In genomic region chr9:112731971-112732370, GRCh38 we compare ENCODE assay signal across 1 cellular context.
TF ChIP-seq lines count a peak whose summit lies in the region.

No MANE protein-coding gene starts in this region.

TF ChIP-seq in HepG2, 621 proteins besides CTCF, POLR2A, EP300 and RAD21 (continued from another document and continues in another):
- TF ChIP-seq ZNF646 (CRISPR knock-in tag; IDR thresholded peaks at IDR 0.05) = 0 out of 2 replicates have a peak, but pooled peaks have one; percentile 43
- TF ChIP-seq CENPT (CRISPR knock-in tag; IDR thresholded peaks at IDR 0.05; ENCODE audit: low read depth) = no peak
- no peak for TF ChIP-seq TSC22D2 (CRISPR knock-in tag; IDR thresholded peaks at IDR 0.05; ENCODE audit: borderline replicate concordance)
- TF ChIP-seq ZNF496 (CRISPR knock-in tag; IDR thresholded peaks at IDR 0.05; ENCODE audit: insufficient replicate concordance) = no peak
- TF ChIP-seq NCOA1 (CRISPR knock-in tag; IDR thresholded peaks at IDR 0.05) = no peak
- no peak for TF ChIP-seq ZNF468 (CRISPR knock-in tag; IDR thresholded peaks at IDR 0.05)
- no peak for TF ChIP-seq ZNF142 (CRISPR knock-in tag; IDR thresholded peaks at IDR 0.05)
- no peak for TF ChIP-seq BRD4 (CRISPR knock-in tag; IDR thresholded peaks at IDR 0.05)
- 0 out of 2 replicates have a peak, but pooled peaks have one; percentile 34 for TF ChIP-seq ZNF34 (CRISPR knock-in tag; IDR thresholded peaks at IDR 0.05; ENCODE audit: borderline replicate concordance)
- TF ChIP-seq TBP (CRISPR knock-in tag; IDR thresholded peaks at IDR 0.05) = no peak
- TF ChIP-seq SSRP1 (CRISPR knock-in tag; IDR thresholded peaks at IDR 0.05) = no peak
- TF ChIP-seq BHLHE40 (IDR thresholded peaks at IDR 0.05; ENCODE audit: low read length) = no peak
- TF ChIP-seq TCF12 (IDR thresholded peaks at IDR 0.05) = no peak
- TF ChIP-seq TCF12 (CRISPR knock-in tag; IDR thresholded peaks at IDR 0.05) = no peak
- TF ChIP-seq ZNF839 (CRISPR knock-in tag; IDR thresholded peaks at IDR 0.05; ENCODE audit: borderline replicate concordance) = no peak
- TF ChIP-seq REST (IDR thresholded peaks at IDR 0.05; ENCODE audit: borderline replicate concordance in 1 of 2, low read depth in 1 of 2, low read length in 2 of 2) = no peak; a peak in 1 of 4 replicates
- no peak for TF ChIP-seq KDM4B (CRISPR knock-in tag; IDR thresholded peaks at IDR 0.05)
- TF ChIP-seq ZKSCAN8 (CRISPR knock-in tag; IDR thresholded peaks at IDR 0.05; ENCODE audit: borderline replicate concordance) = no peak
- peak; percentile 57; the same call in 1 of the 2 replicates for TF ChIP-seq MEF2D (CRISPR knock-in tag; IDR thresholded peaks at IDR 0.05)
- no peak for TF ChIP-seq ZFP36 (IDR thresholded peaks at IDR 0.05; ENCODE audit: borderline replicate concordance, low read depth, low read length, partially characterized antibody)
- no peak for TF ChIP-seq MAF1 (CRISPR knock-in tag; IDR thresholded peaks at IDR 0.05; ENCODE audit: borderline replicate concordance)
- TF ChIP-seq MIXL1 (CRISPR knock-in tag; IDR thresholded peaks at IDR 0.05) = no peak
- no peak for TF ChIP-seq FOXJ3 (CRISPR knock-in tag; IDR thresholded peaks at IDR 0.05; ENCODE audit: borderline replicate concordance)
- TF ChIP-seq MIER2 (CRISPR knock-in tag; IDR thresholded peaks at IDR 0.05) = 0 out of 2 replicates have a peak, but pooled peaks have one; percentile 16
- TF ChIP-seq ZSCAN5A (CRISPR knock-in tag; IDR thresholded peaks at IDR 0.05; ENCODE audit: borderline replicate concordance) = no peak
- peak; percentile 66 for TF ChIP-seq SAP130 (CRISPR knock-in tag; IDR thresholded peaks at IDR 0.05; ENCODE audit: low read depth)
- no peak for TF ChIP-seq ZBTB21 (CRISPR knock-in tag; IDR thresholded peaks at IDR 0.05)
- no peak for TF ChIP-seq TFAP4 (IDR thresholded peaks at IDR 0.05; ENCODE audit: borderline replicate concordance, low read depth)
- TF ChIP-seq SRF (IDR thresholded peaks at IDR 0.05; ENCODE audit: low read depth, low read length) = no peak
- no peak for TF ChIP-seq ZNF136 (CRISPR knock-in tag; IDR thresholded peaks at IDR 0.05; ENCODE audit: low read depth)
- no peak for TF ChIP-seq HNRNPK (IDR thresholded peaks at IDR 0.05; ENCODE audit: low read depth, low read length, poor library complexity, severe bottlenecking)
- TF ChIP-seq ZNF687 (CRISPR knock-in tag; IDR thresholded peaks at IDR 0.05) = no peak
